1 cellular context compared by ENCODE assay signal in the genomic region with DNA sequence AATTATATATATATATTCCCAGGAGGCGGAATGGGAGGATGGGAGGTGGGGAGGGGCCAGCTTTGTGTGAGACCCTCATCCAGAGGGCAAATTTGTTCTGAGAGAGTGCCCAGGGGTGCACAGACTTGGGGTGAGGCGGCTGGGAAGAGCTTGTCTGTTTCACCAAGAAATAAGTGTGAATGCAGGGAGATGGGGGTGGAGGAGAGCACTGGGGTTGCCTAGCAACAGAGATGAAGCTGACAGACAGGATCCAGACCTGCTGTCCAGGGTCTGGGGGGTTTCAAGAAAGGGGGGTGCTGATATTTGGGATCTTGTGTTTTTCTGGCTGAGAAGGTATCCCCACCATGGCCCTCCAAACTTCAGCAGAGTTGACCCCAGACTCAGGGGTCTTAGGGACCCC.
A peak's percentile ranks its signal among the peaks of the same experiment; 100 is the strongest.
TF ChIP-seq lines count a peak whose summit lies in the region.

No MANE protein-coding gene starts in this region.

TF ChIP-seq in GM12878, 131 proteins besides CTCF, POLR2A, EP300 and RAD21 (continued from another document):
- TF ChIP-seq, protein P1, sequence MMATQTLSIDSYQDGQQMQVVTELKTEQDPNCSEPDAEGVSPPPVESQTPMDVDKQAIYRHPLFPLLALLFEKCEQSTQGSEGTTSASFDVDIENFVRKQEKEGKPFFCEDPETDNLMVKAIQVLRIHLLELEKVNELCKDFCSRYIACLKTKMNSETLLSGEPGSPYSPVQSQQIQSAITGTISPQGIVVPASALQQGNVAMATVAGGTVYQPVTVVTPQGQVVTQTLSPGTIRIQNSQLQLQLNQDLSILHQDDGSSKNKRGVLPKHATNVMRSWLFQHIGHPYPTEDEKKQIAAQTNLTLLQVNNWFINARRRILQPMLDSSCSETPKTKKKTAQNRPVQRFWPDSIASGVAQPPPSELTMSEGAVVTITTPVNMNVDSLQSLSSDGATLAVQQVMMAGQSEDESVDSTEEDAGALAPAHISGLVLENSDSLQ (IDR thresholded peaks at IDR 0.05) = peak; percentile 34; the same call in 1 of the 2 replicates
